Comparison of ENCODE assay signal across 15 cellular contexts in the genomic region with DNA sequence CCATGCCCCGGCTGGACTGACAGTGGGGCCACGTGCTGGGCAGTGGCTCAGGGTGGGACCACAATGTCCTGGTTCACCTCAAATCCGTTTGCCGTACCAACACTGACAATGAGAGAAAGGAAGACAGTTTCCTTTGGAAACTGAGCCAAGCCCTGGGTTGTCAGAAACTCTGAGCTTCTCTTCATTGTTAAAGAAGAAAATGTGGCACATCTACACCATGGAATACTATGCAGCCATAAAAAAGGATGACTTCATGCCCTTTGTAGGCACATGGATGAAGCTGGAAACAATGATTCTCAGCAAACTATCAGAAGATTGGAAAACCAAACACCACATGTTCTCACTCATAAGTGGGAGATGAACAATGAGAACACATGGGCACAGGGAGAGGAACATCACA. TPM values are rescaled to one million over a fixed set of nuclear protein-coding genes. Genes with fewer than 3 reads are reported as not detected.
"Had no signal": no experiment of that assay in that cellular context is flagged by ENCODE, and none has a peak within 500 bp of the region (broad histone marks: within the 10 kb centered on the region; RNA-seq: fewer than 3 reads in every experiment).

No MANE protein-coding gene starts in this region.

RNA-seq across cellular contexts. Expression of gene RFPL4A, which starts 2.1 kb away (rescaled TPM):
- total RNA-seq: subcutaneous adipose tissue, suprapubic skin, temporal lobe, thoracic aorta, thyroid gland, transverse colon, upper lobe of left lung, upper lobe of right lung, ureter, uterus, vagina had no signal
- polyA plus RNA-seq: stomach, urinary bladder had no signal

RNA-seq across cellular contexts. Expression of gene RFPL4AL1, which starts 12.1 kb away (rescaled TPM):
- total RNA-seq: stomach, subcutaneous adipose tissue, suprapubic skin, temporal lobe, testis, thoracic aorta, tibial nerve, transverse colon, upper lobe of left lung, upper lobe of right lung, ureter, urinary bladder, uterus, vagina had no signal
- polyA plus RNA-seq: stomach, urinary bladder had no signal

RNA-seq across cellular contexts. Expression of gene NLRP9, which starts 18.6 kb away (rescaled TPM):
- total RNA-seq: stomach, subcutaneous adipose tissue, suprapubic skin, temporal lobe, thoracic aorta, thyroid gland, tibial nerve, transverse colon, upper lobe of left lung, upper lobe of right lung, ureter, urinary bladder, vagina had no signal
- polyA plus RNA-seq: stomach, urinary bladder had no signal
